ENCODE assay signal across 20 cellular contexts in the genomic region with DNA sequence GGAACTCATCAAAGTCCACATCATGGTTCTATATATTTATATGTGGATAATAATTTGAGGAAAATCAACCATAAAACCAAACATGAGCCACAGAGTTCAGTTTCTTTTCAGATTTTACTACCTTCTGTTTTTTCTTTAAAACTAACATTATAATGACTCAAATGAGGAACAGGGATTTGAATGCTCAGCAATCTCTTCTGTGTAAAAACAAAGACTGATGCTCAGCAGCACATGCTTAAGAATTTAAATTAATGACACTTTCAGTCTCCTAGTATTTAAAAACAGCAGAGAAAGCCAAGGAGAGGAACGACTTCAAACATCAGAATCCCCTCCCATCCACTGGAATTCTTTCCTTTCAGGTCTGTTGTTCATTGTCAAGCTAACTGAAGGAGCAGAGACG.
"Had no signal": no experiment of that assay in that cellular context is flagged by ENCODE, and none has a peak within 500 bp of the region (broad histone marks: within the 10 kb centered on the region; RNA-seq: fewer than 3 reads in every experiment).

No MANE protein-coding gene starts in this region.

- H3K9me3 ChIP-seq: thyroid gland had no signal

- H3K4me3 Mint-ChIP-seq: activated B cell treated with CpG ODN at 0.5 μM for 24 hours; activated CD4-positive, alpha-beta memory T cell treated with anti-CD3 and anti-CD28 coated beads for 36 hours; activated naive CD4-positive, alpha-beta T cell treated with anti-CD3 and anti-CD28 coated beads for 36 hours; activated T-cell treated with anti-CD3 and anti-CD28 coated beads, Interleukin-2, amount 50 U/mL, for 72 hours; naive B cell; neural crest cell had no signal

- H3K36me3 ChIP-seq: cardiac muscle cell, thyroid gland had no signal

- H3K27me3 ChIP-seq: cardiac muscle cell, thyroid gland had no signal

- ATAC-seq: activated T-cell treated with anti-CD3 and anti-CD28 coated beads, Interleukin-2, amount 50 U/mL, for 72 hours; left ventricle myocardium superior; stimulated activated naive CD8-positive, alpha-beta T cell treated with anti-CD3 and anti-CD28 coated beads, Interleukin-15, Interleukin-2, amounts not matched to agents 100 U/mL and 50 U/mL, for 24 hours had no signal

- DNase-seq: activated B cell treated with CpG ODN at 0.5 μM for 24 hours; activated CD4-positive, alpha-beta memory T cell treated with anti-CD3 and anti-CD28 coated beads for 36 hours; activated CD4-positive, alpha-beta T cell treated with anti-CD3 and anti-CD28 coated beads for 4 hours; activated effector memory CD4-positive, alpha-beta T cell treated with Interleukin-2 at 50 U/mL for 16 hours; activated naive CD4-positive, alpha-beta T cell treated with anti-CD3 and anti-CD28 coated beads for 36 hours; activated T-cell treated with anti-CD3 and anti-CD28 coated beads, Interleukin-2, amount 50 U/mL, for 72 hours; amygdala; effector CD4-positive, alpha-beta T cell; foreskin melanocyte; left ventricle myocardium superior; mammary epithelial cell; naive B cell; retina; stimulated activated CD4-positive, alpha-beta T cell treated with anti-CD3 and anti-CD28 coated beads, Interleukin-4, amount 100 ng/mL, for 4 hours; stimulated activated naive CD8-positive, alpha-beta T cell treated with anti-CD3 and anti-CD28 coated beads, Interleukin-15, Interleukin-2, amounts not matched to agents 100 U/mL and 50 U/mL, for 24 hours; T-helper 9 cell; thyroid gland had no signal

- H3K4me3 ChIP-seq: cardiac muscle cell, thyroid gland had no signal

- H3K27ac ChIP-seq: cardiac muscle cell, thyroid gland had no signal

- H3K4me1 Mint-ChIP-seq: activated B cell treated with CpG ODN at 0.5 μM for 24 hours, naive B cell had no signal

- H3K27ac Mint-ChIP-seq: activated B cell treated with CpG ODN at 0.5 μM for 24 hours; activated CD4-positive, alpha-beta memory T cell treated with anti-CD3 and anti-CD28 coated beads for 36 hours; activated naive CD4-positive, alpha-beta T cell treated with anti-CD3 and anti-CD28 coated beads for 36 hours; activated T-cell treated with anti-CD3 and anti-CD28 coated beads, Interleukin-2, amount 50 U/mL, for 72 hours; naive B cell had no signal

- FAIRE-seq: islet of Langerhans had no signal

- H3K9me3 Mint-ChIP-seq: activated B cell treated with CpG ODN at 0.5 μM for 24 hours; activated CD4-positive, alpha-beta memory T cell treated with anti-CD3 and anti-CD28 coated beads for 36 hours; activated naive CD4-positive, alpha-beta T cell treated with anti-CD3 and anti-CD28 coated beads for 36 hours; activated T-cell treated with anti-CD3 and anti-CD28 coated beads, Interleukin-2, amount 50 U/mL, for 72 hours; naive B cell; neural crest cell had no signal

- H3K36me3 Mint-ChIP-seq: naive B cell had no signal
